Comparison of ENCODE assay signal across 23 cellular contexts in the genomic region with DNA sequence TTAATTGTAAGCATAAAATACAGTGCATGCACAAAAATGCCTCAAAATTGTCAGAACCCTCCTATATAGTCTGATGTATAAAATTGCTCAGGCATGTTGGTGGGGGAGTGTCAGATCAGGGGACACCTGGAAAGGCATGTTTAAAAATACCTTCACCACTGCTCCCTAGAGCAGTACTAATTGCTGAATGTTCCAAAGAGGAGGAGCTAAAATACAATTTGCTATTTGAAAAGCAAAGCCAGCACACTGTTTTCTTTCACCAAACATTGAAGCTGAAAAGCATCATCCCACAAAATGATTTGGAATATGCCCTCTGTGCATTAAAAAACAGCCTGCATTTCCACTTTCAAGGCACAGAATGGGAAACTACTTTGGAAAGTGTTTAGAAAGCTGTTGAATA. TPM values are rescaled to one million over a fixed set of nuclear protein-coding genes. Genes with fewer than 3 reads are reported as not detected.
"Had no signal": no experiment of that assay in that cellular context is flagged by ENCODE, and none has a peak within 500 bp of the region (broad histone marks: within the 10 kb centered on the region; RNA-seq: fewer than 3 reads in every experiment).

No MANE protein-coding gene starts in this region.

- H3K4me3 Mint-ChIP-seq: naive B cell had no signal

- H3K36me3 ChIP-seq: esophagus muscularis mucosa, gastrocnemius medialis, neutrophil, right atrium auricular region, tibial artery had no signal

- H3K9me3 ChIP-seq: gastrocnemius medialis, neutrophil, right atrium auricular region, tibial artery had no signal

- H3K27ac Mint-ChIP-seq: naive B cell, nephron had no signal

- FAIRE-seq: endometrium, kidney, small intestine had no signal

- H3K4me1 ChIP-seq: gastrocnemius medialis had no signal

- DNase-seq: cortex of kidney; dorsolateral prefrontal cortex; effector CD8-positive, alpha-beta T cell; gastrocnemius medialis; kidney; left colon; left ventricle myocardium superior; mesenchymal stem cell; naive B cell; small intestine; stimulated activated CD4-positive, alpha-beta T cell treated with anti-CD3 and anti-CD28 coated beads, Interleukin-12 subunit alpha, Interleukin-12 subunit beta, amount 100 ng/mL, for 4 hours; stimulated activated naive CD4-positive, alpha-beta T cell treated with Interleukin-2 at 50 U/mL for 16 hours; tibial artery had no signal

- H3K4me3 ChIP-seq: esophagus muscularis mucosa, gastrocnemius medialis, lung, right atrium auricular region, tibial artery had no signal

- ATAC-seq: gastrocnemius medialis, left colon, left ventricle myocardium superior had no signal

- H3K27ac ChIP-seq: epithelial cell of prostate, esophagus muscularis mucosa, gastrocnemius medialis, neutrophil, right atrium auricular region, tibial artery had no signal

RNA-seq across cellular contexts. Expression of a gene that starts 2.6 kb away (rescaled TPM):
- total RNA-seq: fibroblast of villous mesenchyme, left ventricle myocardium superior, osteoblast, right atrium auricular region, ureter had no signal
